Comparison of ENCODE assay signal across 1 cellular context in genomic region chr19:56101095-56101494, GRCh38.
TF ChIP-seq lines count a peak whose summit lies in the region.

No MANE protein-coding gene starts in this region.

TF ChIP-seq in HepG2, 621 proteins besides CTCF, POLR2A, EP300 and RAD21:
- TF ChIP-seq MBD4 (IDR thresholded peaks at IDR 0.05; ENCODE audit: borderline replicate concordance, low read length) = no peak
- TF ChIP-seq AGO2 (optimal IDR thresholded peaks at IDR 0.05; ENCODE audit: low read depth, low read length) = peak; percentile 72
